In the genomic region with DNA sequence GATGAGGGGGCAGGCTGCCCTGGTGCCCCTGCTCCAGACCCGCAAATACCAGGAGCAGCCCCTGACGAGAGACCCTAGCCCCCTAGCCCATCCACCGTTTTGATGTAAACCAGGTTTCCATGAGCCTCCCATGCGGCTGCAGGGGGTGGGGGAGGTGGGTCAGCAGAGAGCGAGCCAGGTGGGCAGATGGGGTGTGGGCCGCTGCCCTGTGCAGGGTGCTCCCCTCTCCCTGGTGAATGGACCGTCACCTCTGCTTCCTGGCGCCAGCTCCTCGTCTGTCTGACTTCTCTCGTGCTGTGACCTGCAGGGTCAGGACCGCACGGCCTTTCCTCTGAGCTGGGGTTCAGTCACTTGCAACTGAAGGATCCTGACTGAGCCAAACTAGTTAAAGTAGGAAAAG, we compare ENCODE assay signal across 1 cellular context.
TF ChIP-seq lines count a peak whose summit lies in the region.

No MANE protein-coding gene starts in this region.

TF ChIP-seq in WTC11, 78 proteins besides CTCF, POLR2A, EP300 and RAD21 (continued from another document):
- no peak for TF ChIP-seq IRF2 (CRISPR knock-in tag; IDR thresholded peaks at IDR 0.05; ENCODE audit: borderline replicate concordance, low read depth)
- no peak for TF ChIP-seq CBFB (CRISPR knock-in tag; IDR thresholded peaks at IDR 0.05; ENCODE audit: low read depth)
- TF ChIP-seq, protein P1, sequence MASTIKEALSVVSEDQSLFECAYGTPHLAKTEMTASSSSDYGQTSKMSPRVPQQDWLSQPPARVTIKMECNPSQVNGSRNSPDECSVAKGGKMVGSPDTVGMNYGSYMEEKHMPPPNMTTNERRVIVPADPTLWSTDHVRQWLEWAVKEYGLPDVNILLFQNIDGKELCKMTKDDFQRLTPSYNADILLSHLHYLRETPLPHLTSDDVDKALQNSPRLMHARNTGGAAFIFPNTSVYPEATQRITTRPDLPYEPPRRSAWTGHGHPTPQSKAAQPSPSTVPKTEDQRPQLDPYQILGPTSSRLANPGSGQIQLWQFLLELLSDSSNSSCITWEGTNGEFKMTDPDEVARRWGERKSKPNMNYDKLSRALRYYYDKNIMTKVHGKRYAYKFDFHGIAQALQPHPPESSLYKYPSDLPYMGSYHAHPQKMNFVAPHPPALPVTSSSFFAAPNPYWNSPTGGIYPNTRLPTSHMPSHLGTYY (CRISPR knock-in tag; IDR thresholded peaks at IDR 0.05), result no peak
- TF ChIP-seq, protein P2, sequence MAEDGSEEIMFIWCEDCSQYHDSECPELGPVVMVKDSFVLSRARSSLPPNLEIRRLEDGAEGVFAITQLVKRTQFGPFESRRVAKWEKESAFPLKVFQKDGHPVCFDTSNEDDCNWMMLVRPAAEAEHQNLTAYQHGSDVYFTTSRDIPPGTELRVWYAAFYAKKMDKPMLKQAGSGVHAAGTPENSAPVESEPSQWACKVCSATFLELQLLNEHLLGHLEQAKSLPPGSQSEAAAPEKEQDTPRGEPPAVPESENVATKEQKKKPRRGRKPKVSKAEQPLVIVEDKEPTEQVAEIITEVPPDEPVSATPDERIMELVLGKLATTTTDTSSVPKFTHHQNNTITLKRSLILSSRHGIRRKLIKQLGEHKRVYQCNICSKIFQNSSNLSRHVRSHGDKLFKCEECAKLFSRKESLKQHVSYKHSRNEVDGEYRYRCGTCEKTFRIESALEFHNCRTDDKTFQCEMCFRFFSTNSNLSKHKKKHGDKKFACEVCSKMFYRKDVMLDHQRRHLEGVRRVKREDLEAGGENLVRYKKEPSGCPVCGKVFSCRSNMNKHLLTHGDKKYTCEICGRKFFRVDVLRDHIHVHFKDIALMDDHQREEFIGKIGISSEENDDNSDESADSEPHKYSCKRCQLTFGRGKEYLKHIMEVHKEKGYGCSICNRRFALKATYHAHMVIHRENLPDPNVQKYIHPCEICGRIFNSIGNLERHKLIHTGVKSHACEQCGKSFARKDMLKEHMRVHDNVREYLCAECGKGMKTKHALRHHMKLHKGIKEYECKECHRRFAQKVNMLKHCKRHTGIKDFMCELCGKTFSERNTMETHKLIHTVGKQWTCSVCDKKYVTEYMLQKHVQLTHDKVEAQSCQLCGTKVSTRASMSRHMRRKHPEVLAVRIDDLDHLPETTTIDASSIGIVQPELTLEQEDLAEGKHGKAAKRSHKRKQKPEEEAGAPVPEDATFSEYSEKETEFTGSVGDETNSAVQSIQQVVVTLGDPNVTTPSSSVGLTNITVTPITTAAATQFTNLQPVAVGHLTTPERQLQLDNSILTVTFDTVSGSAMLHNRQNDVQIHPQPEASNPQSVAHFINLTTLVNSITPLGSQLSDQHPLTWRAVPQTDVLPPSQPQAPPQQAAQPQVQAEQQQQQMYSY (CRISPR knock-in tag; IDR thresholded peaks at IDR 0.05), result no peak
- TF ChIP-seq, protein P3, sequence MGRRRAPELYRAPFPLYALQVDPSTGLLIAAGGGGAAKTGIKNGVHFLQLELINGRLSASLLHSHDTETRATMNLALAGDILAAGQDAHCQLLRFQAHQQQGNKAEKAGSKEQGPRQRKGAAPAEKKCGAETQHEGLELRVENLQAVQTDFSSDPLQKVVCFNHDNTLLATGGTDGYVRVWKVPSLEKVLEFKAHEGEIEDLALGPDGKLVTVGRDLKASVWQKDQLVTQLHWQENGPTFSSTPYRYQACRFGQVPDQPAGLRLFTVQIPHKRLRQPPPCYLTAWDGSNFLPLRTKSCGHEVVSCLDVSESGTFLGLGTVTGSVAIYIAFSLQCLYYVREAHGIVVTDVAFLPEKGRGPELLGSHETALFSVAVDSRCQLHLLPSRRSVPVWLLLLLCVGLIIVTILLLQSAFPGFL (CRISPR knock-in tag; IDR thresholded peaks at IDR 0.05; ENCODE audit: borderline replicate concordance), result no peak
- TF ChIP-seq, protein P4, sequence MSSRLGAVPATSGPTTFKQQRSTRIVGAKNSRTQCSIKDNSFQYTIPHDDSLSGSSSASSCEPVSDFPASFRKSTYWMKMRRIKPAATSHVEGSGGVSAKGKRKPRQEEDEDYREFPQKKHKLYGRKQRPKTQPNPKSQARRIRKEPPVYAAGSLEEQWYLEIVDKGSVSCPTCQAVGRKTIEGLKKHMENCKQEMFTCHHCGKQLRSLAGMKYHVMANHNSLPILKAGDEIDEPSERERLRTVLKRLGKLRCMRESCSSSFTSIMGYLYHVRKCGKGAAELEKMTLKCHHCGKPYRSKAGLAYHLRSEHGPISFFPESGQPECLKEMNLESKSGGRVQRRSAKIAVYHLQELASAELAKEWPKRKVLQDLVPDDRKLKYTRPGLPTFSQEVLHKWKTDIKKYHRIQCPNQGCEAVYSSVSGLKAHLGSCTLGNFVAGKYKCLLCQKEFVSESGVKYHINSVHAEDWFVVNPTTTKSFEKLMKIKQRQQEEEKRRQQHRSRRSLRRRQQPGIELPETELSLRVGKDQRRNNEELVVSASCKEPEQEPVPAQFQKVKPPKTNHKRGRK (CRISPR knock-in tag; IDR thresholded peaks at IDR 0.05; ENCODE audit: borderline replicate concordance), result no peak
- TF ChIP-seq, protein P5, sequence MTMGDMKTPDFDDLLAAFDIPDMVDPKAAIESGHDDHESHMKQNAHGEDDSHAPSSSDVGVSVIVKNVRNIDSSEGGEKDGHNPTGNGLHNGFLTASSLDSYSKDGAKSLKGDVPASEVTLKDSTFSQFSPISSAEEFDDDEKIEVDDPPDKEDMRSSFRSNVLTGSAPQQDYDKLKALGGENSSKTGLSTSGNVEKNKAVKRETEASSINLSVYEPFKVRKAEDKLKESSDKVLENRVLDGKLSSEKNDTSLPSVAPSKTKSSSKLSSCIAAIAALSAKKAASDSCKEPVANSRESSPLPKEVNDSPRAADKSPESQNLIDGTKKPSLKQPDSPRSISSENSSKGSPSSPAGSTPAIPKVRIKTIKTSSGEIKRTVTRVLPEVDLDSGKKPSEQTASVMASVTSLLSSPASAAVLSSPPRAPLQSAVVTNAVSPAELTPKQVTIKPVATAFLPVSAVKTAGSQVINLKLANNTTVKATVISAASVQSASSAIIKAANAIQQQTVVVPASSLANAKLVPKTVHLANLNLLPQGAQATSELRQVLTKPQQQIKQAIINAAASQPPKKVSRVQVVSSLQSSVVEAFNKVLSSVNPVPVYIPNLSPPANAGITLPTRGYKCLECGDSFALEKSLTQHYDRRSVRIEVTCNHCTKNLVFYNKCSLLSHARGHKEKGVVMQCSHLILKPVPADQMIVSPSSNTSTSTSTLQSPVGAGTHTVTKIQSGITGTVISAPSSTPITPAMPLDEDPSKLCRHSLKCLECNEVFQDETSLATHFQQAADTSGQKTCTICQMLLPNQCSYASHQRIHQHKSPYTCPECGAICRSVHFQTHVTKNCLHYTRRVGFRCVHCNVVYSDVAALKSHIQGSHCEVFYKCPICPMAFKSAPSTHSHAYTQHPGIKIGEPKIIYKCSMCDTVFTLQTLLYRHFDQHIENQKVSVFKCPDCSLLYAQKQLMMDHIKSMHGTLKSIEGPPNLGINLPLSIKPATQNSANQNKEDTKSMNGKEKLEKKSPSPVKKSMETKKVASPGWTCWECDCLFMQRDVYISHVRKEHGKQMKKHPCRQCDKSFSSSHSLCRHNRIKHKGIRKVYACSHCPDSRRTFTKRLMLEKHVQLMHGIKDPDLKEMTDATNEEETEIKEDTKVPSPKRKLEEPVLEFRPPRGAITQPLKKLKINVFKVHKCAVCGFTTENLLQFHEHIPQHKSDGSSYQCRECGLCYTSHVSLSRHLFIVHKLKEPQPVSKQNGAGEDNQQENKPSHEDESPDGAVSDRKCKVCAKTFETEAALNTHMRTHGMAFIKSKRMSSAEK (CRISPR knock-in tag; IDR thresholded peaks at IDR 0.05; ENCODE audit: borderline replicate concordance), result no peak
- no peak for TF ChIP-seq TEAD1 (CRISPR knock-in tag; IDR thresholded peaks at IDR 0.05)
- TF ChIP-seq NFYB (CRISPR knock-in tag; conservative IDR thresholded peaks at IDR 0.05; ENCODE audit: low read depth), result no peak
